8 cellular contexts compared by ENCODE assay signal in the genomic region with DNA sequence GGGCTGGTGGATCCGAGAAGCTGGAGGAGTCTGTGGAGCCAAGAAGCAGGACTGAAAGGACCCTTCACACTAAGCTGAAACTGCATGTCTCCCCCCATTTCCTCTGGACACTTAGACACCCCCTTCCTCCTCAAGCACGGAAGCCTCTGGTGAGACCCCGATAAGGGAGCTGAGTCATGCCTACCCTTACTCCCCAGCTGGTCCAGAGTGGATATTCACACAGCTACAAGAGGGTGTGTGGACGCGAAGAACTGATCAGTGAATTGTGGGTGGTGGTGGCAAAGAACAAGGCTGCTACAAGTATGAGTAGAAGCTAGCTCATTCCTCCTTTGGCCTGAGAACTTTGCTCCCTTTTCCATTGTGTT. TPM values are rescaled to one million over a fixed set of nuclear protein-coding genes. Genes with fewer than 3 reads are reported as not detected.
A peak's percentile ranks its signal among the peaks of the same experiment; 100 is the strongest.
DNase-seq lines count a peak whose midpoint lies in the region; ATAC-seq and TF ChIP-seq lines count a peak whose summit lies in the region.

No MANE protein-coding gene starts in this region.

- H3K4ac ChIP-seq in mesendoderm (ENCODE audit: low read depth, low read length), result peak overlapping the region; percentile 93

- peak overlapping the region; percentile 77 for H2AK5ac ChIP-seq in mesendoderm (ENCODE audit: low read length)

- intact Hi-C loops in left cardiac atrium (cut with DNase I) (loop anchor here in 1 of 2 donors (2.0 to 5.0 kb wide), 2 partner anchors 35 to 67 kb away; no protein-coding TSS in a partner anchor), uterus (cut with DNase I; ENCODE audit: low total_unique reads) (loop anchor here (5.0 kb wide), 1 partner anchor 40 kb away; the partner anchor contains the start of gene TPM2)

- TF ChIP-seq POLR2A in uterus (IDR thresholded peaks at IDR 0.05), result no peak

- peaks cover 46% of the 10 kb centered on the region for H3K79me2 ChIP-seq in mesendoderm (ENCODE audit: control insufficient read depth, insufficient read depth, low read length)

- no peak overlapping the region for H4K5ac ChIP-seq in mesendoderm (ENCODE audit: low read length)

- ATAC-seq in left cardiac atrium (no peak), HG03565 (IDR thresholded peaks at IDR 0.05; ENCODE audit: unreplicated experiment) (no peak)

- H3K9me3 ChIP-seq in cardiac muscle cell (ENCODE audit: low read depth), result no peaks in the 10 kb centered on the region
- no peaks in the 10 kb centered on the region for H3K9me3 ChIP-seq in uterus

- DNase-seq in cardiac muscle cell (ENCODE audit: low read depth in 1 of 2, low spot score in 1 of 2) (peak in 1 of 2 donors; percentile 7), left cardiac atrium (no peak), caudate nucleus (lab: John Stamatoyannopoulos, UW) (no peak), mesendoderm (no peak), uterus (no peak), NCI-H1092 treated with DMSO at 0.1 percent for 48 hours (lab: John Stamatoyannopoulos, UW) (no peak), HCEC 1CT (no peak)

- peak overlapping the region; percentile 100 for H3K27ac ChIP-seq in cardiac muscle cell
- H3K27ac ChIP-seq in caudate nucleus (ENCODE audit: low read depth, low read length), result peak overlapping the region; percentile 65
- peak overlapping the region; percentile 84 for H3K27ac ChIP-seq in mesendoderm (ENCODE audit: low read depth, low read length)
- H3K27ac ChIP-seq in uterus, result peak overlapping the region; percentile 94 to 97

- peaks cover 46% of the 10 kb centered on the region for H3K4me1 ChIP-seq in cardiac muscle cell (ENCODE audit: low read depth)
- peaks cover 34% of the 10 kb centered on the region for H3K4me1 ChIP-seq in mesendoderm (ENCODE audit: control insufficient read depth, low read depth, low read length)
- no peaks in the 10 kb centered on the region for H3K4me1 ChIP-seq in uterus

- peaks cover 48% of the 10 kb centered on the region for H3K79me1 ChIP-seq in mesendoderm (ENCODE audit: low read length)

- H3K4me2 ChIP-seq in mesendoderm (ENCODE audit: low read length), result peak overlapping the region; percentile 35

- H3K56ac ChIP-seq in mesendoderm (ENCODE audit: low read length), result peak overlapping the region; percentile 84

- TF ChIP-seq CTCF in cardiac muscle cell (IDR thresholded peaks at IDR 0.05; ENCODE audit: low read depth, low read length) (no peak), uterus (IDR thresholded peaks at IDR 0.05) (no peak)

- peaks cover 29% of the 10 kb centered on the region for H3K36me3 ChIP-seq in cardiac muscle cell
- H3K36me3 ChIP-seq in mesendoderm (ENCODE audit: control insufficient read depth, insufficient read depth, low read length), result peaks cover 13% of the 10 kb centered on the region
- no peaks in the 10 kb centered on the region for H3K36me3 ChIP-seq in uterus

- peak overlapping the region; percentile 44 for H3K18ac ChIP-seq in mesendoderm (ENCODE audit: low read length)

- H3K23ac ChIP-seq in mesendoderm (ENCODE audit: low read length), result peak overlapping the region; percentile 17

- peak overlapping the region; percentile 85 for H2BK5ac ChIP-seq in mesendoderm (ENCODE audit: low read length)

- H2BK15ac ChIP-seq in mesendoderm (replicated peaks; ENCODE audit: low read depth), result no peak overlapping the region

- no CpG with 5 or more reads among the region's 5 CpGs for WGBS in mesendoderm (ENCODE audit: extremely low coverage, insufficient coverage, low lambda C conversion rate)

- H3K4me3 ChIP-seq in cardiac muscle cell (peak overlapping the region; percentile 10), mesendoderm (ENCODE audit: low read length) (no peak overlapping the region), uterus (peak overlapping the region; percentile 31 to 84)

- peak overlapping the region; percentile 82 for H2BK120ac ChIP-seq in mesendoderm (ENCODE audit: low read depth, low read length)

- no peaks in the 10 kb centered on the region for H3K27me3 ChIP-seq in cardiac muscle cell
- H3K27me3 ChIP-seq in mesendoderm (ENCODE audit: insufficient read depth, low read length, poor library complexity), result no peaks in the 10 kb centered on the region
- no peaks in the 10 kb centered on the region for H3K27me3 ChIP-seq in uterus

- no peak overlapping the region for H4K8ac ChIP-seq in mesendoderm (ENCODE audit: low read depth, low read length)

- peak overlapping the region; percentile 59 for H3K9ac ChIP-seq in mesendoderm (ENCODE audit: low read length)

RNA-seq across cellular contexts. Expression of gene TLN1, which starts 4.3 kb away (rescaled TPM):
- total RNA-seq in cardiac muscle cell, result 172 and 178 TPM in 2 replicates
- polyA plus RNA-seq in cardiac muscle cell, result 96.0 and 98.0 TPM in 2 replicates
- 100 to 1,000 TPM; 301 to 324 TPM for total RNA-seq in left cardiac atrium
- 27.1 TPM for polyA plus RNA-seq in mesendoderm (2013, experiment 1 of 2)
- 27.7 TPM for polyA plus RNA-seq in mesendoderm (2013, experiment 2 of 2)
- 100 to 1,000 TPM; 202 to 540 (median 281) TPM for total RNA-seq in uterus

RNA-seq across cellular contexts. Expression of gene CREB3, which starts 4.8 kb away (rescaled TPM):
- total RNA-seq in cardiac muscle cell (45.7 and 51.5 TPM in 2 replicates), left cardiac atrium (10 to 100 TPM; 24.6 to 36.2 TPM), uterus (100 to 1,000 TPM in 1 of 4 donors, 10 to 100 TPM in 3; 30.5 to 105 (median 47.2) TPM)
- 62.3 and 84.2 TPM in 2 replicates for polyA plus RNA-seq in cardiac muscle cell
- 19.8 TPM for polyA plus RNA-seq in mesendoderm (2013, experiment 1 of 2)
- polyA plus RNA-seq in mesendoderm (2013, experiment 2 of 2), result 19.8 TPM

RNA-seq across cellular contexts. Expression of gene GBA2, which starts 21.4 kb away (rescaled TPM):
- total RNA-seq in cardiac muscle cell (132 and 157 TPM in 2 replicates), left cardiac atrium (10 to 100 TPM; 92.5 to 97.7 TPM), uterus (100 to 1,000 TPM in 1 of 4 donors, 10 to 100 TPM in 3; 26.9 to 104 (median 42.1) TPM)
- 135 and 140 TPM in 2 replicates for polyA plus RNA-seq in cardiac muscle cell
- 35.0 TPM for polyA plus RNA-seq in mesendoderm (2013, experiment 1 of 2)
- polyA plus RNA-seq in mesendoderm (2013, experiment 2 of 2), result 35.8 TPM

RNA-seq across cellular contexts. Expression of gene RGP1, which starts 21.4 kb away (rescaled TPM):
- total RNA-seq in cardiac muscle cell (24.1 and 30.4 TPM in 2 replicates), left cardiac atrium (10 to 100 TPM; 23.6 to 34.6 TPM), uterus (10 to 100 TPM in 2 of 4 donors, 1 to 10 TPM in 2; 2.0 to 38.1 (median 10.3) TPM)
- polyA plus RNA-seq in cardiac muscle cell, result 17.9 and 21.8 TPM in 2 replicates
- polyA plus RNA-seq in mesendoderm (2013, experiment 1 of 2), result 10.1 TPM
- 10.0 TPM for polyA plus RNA-seq in mesendoderm (2013, experiment 2 of 2)

RNA-seq across cellular contexts. Expression of gene MSMP, which starts 26.4 kb away (rescaled TPM):
- total RNA-seq in cardiac muscle cell (not detected in 2 replicates), left cardiac atrium (not detected), uterus (not detected)
- polyA plus RNA-seq in cardiac muscle cell, result not detected in 2 replicates
- 0.70 TPM for polyA plus RNA-seq in mesendoderm (2013, experiment 1 of 2)
- polyA plus RNA-seq in mesendoderm (2013, experiment 2 of 2), result 0.85 TPM
